8 cellular contexts compared by ENCODE assay signal in genomic region chrX:69538321-69538876, GRCh38. TPM values are rescaled to one million over a fixed set of nuclear protein-coding genes. Genes with fewer than 3 reads are reported as not detected.
DNase-seq lines count a peak whose midpoint lies in the region; ATAC-seq and TF ChIP-seq lines count a peak whose summit lies in the region.

No MANE protein-coding gene starts in this region.

- peak; percentile 78 for TF ChIP-seq CTCF in GM06990 (IDR thresholded peaks at IDR 0.05; ENCODE audit: insufficient read depth, low read length, poor library complexity, severe bottlenecking)
- TF ChIP-seq CTCF in HCT116 (IDR thresholded peaks at IDR 0.05 in 2 of 3, conservative IDR thresholded peaks at IDR 0.05 in 1 of 3; ENCODE audit: borderline replicate concordance in 1 of 3, insufficient read depth in 1 of 3, low read depth in 2 of 3, low read length in 2 of 3), result peak; percentile 60 to 69 (median 64)
- TF ChIP-seq CTCF in mesothelial cell of epicardium (IDR thresholded peaks at IDR 0.05; ENCODE audit: unreplicated experiment), result peak; percentile 78

- H3K27me3 ChIP-seq in GM06990 (replicated peaks; ENCODE audit: control insufficient read depth, insufficient read depth, low read length) (no peaks in the 10 kb centered on the region), HCT116 (ENCODE audit: insufficient read depth, low read length) (no peaks in the 10 kb centered on the region)

- H3K9me3 Mint-ChIP-seq in effector memory CD8-positive, alpha-beta T cell, result no peaks in the 10 kb centered on the region
- peaks cover 16% of the 10 kb centered on the region for H3K9me3 Mint-ChIP-seq in mesothelial cell of epicardium

- H3K4me2 ChIP-seq in HCT116 (ENCODE audit: low read length), result peak overlapping the region; percentile 25; the same call in 1 of the 2 replicates

- no peak for TF ChIP-seq POLR2A in HCT116 (IDR thresholded peaks at IDR 0.05; ENCODE audit: borderline replicate concordance, extremely low read depth, insufficient read depth, insufficient read length)

- TF ChIP-seq RAD21 in HCT116 (IDR thresholded peaks at IDR 0.05; ENCODE audit: low read depth), result peak; percentile 90

- H3K27ac Mint-ChIP-seq in effector memory CD8-positive, alpha-beta T cell, result peak overlapping the region in 1 of 2 donors; percentile 57
- H3K27ac Mint-ChIP-seq in mesothelial cell of epicardium, result no peak overlapping the region

- no peaks in the 10 kb centered on the region for H3K9me2 ChIP-seq in HCT116 (ENCODE audit: insufficient read depth)

- H3K9me3 ChIP-seq in HCT116 (ENCODE audit: control insufficient read depth in 1 of 2, insufficient read depth in 1 of 2, low read depth in 1 of 2, low read length in 2 of 2), result no peaks in the 10 kb centered on the region

- H3K4me3 Mint-ChIP-seq in effector memory CD8-positive, alpha-beta T cell, result peak overlapping the region in 1 of 2 donors; percentile 64
- H3K4me3 Mint-ChIP-seq in mesothelial cell of epicardium, result peak overlapping the region; percentile 74

- DNase-seq in GM06990 (ENCODE audit: extremely low read depth, insufficient read length) (peak; percentile 50), HCT116 (ENCODE audit: low read depth, low spot score) (peak; percentile 29), NCI-H2029 (lab: John Stamatoyannopoulos, UW) (peak; percentile 27), mesothelial cell of epicardium (ENCODE audit: low spot score in 2 of 2, unreplicated experiment in 2 of 2) (peak; percentile 66 to 86), SK-N-DZ (ENCODE audit: low spot score) (no peak)
- peak; percentile 40 to 60 (median 42) for DNase-seq in activated CD8-positive, alpha-beta memory T cell treated with anti-CD3 and anti-CD28 coated beads for 48 hours (ENCODE audit: low read depth in 2 of 3, low spot score in 2 of 3)
- DNase-seq in effector memory CD8-positive, alpha-beta T cell, result peak; percentile 11 to 59 (median 58)
- peak; percentile 20 to 51 for DNase-seq in stimulated activated CD8-positive, alpha-beta memory T cell treated with anti-CD3 and anti-CD28 coated beads, Interleukin-2, amount 100 ng/mL, for 1 hour (ENCODE audit: low read depth in 2 of 2)

- POLR2A ChIA-PET in HCT116 (lab: Charles Lee), result interaction anchor here (0.6 kb wide), 1 partner anchor 485 kb away, joined by 5 read pairs; no protein-coding TSS in a partner anchor

- RAD21 ChIA-PET in HCT116 (lab: Charles Lee; ENCODE audit: low non-redundant PET in 1 of 2, low total read pairs in 2 of 2, uncharacterized antibody in 2 of 2, unreplicated experiment in 2 of 2), result interaction anchor here in 1 of 2 experiments (2.1 kb wide), 1 partner anchor 80 kb away, joined by 7 read pairs; no protein-coding TSS in a partner anchor

- H3K4me3 ChIP-seq in GM06990 (replicated peaks; ENCODE audit: low read depth, low read length), result no peak overlapping the region
- no peak overlapping the region for H3K4me3 ChIP-seq in HCT116 (replicated peaks in 1 of 2; ENCODE audit: low read depth in 1 of 2, low read length in 2 of 2)

- no peaks in the 10 kb centered on the region for H3K79me2 ChIP-seq in HCT116 (ENCODE audit: insufficient read depth, low read length)

- no peak overlapping the region for H3K9ac ChIP-seq in HCT116 (ENCODE audit: low read length)

- H2AFZ ChIP-seq in HCT116 (ENCODE audit: low read depth, low read length, poor library complexity, severe bottlenecking), result no peak overlapping the region

- no peaks in the 10 kb centered on the region for H3K36me3 Mint-ChIP-seq in effector memory CD8-positive, alpha-beta T cell (ENCODE audit: insufficient read depth)
- no peaks in the 10 kb centered on the region for H3K36me3 Mint-ChIP-seq in mesothelial cell of epicardium

- intact Hi-C loops in HCT116 (cut with micrococcal nuclease), result loop anchor here (1.0 to 2.0 kb wide), 3 partner anchors 81 to 559 kb away; no protein-coding TSS in a partner anchor

- peaks cover 4 to 11% of the 10 kb centered on the region in 2 donors for H3K4me1 Mint-ChIP-seq in effector memory CD8-positive, alpha-beta T cell (ENCODE audit: low read depth in 2 of 2)
- H3K4me1 Mint-ChIP-seq in mesothelial cell of epicardium, result peaks cover 2% of the 10 kb centered on the region

- peaks cover 0 to 4% of the 10 kb centered on the region in 2 experiments; a peak in 1 of 4 replicates for H3K4me1 ChIP-seq in HCT116 (ENCODE audit: control insufficient read depth in 1 of 2, insufficient read depth in 2 of 2, low read length in 2 of 2)

- BruUV-seq in HCT116 (replicated peaks; lab: Mats Ljungman, UMichigan), result no TSS peak

- ATAC-seq in HCT116, result peak; percentile 98
- ATAC-seq in effector memory CD8-positive, alpha-beta T cell (replicated peaks), result peak; percentile 93

- CTCF ChIA-PET in HCT116 (lab: Charles Lee), result interaction anchor here (0.7 to 2.2 kb wide), 7 partner anchors 10 to 559 kb away, joined by 3 to 13 read pairs (median 4); partner anchors contain the start of gene EDA

- H3K36me3 ChIP-seq in GM06990 (ENCODE audit: control insufficient read depth, insufficient read depth, low read length) (no peaks in the 10 kb centered on the region), HCT116 (ENCODE audit: control insufficient read depth in 1 of 2, insufficient read depth in 2 of 2, low read length in 2 of 2) (no peaks in the 10 kb centered on the region)

- H3K27me3 Mint-ChIP-seq in effector memory CD8-positive, alpha-beta T cell, result peaks cover 8 to 18% of the 10 kb centered on the region in 2 donors
- H3K27me3 Mint-ChIP-seq in mesothelial cell of epicardium (ENCODE audit: low read depth), result peaks cover 10% of the 10 kb centered on the region

- no peaks in the 10 kb centered on the region for H4K20me1 ChIP-seq in HCT116 (ENCODE audit: insufficient read depth)

- H3K27ac ChIP-seq in HCT116 (ENCODE audit: low read depth, low read length), result no peak overlapping the region

TF ChIP-seq in HCT116, 20 proteins besides CTCF, POLR2A, EP300 and RAD21:
- TF ChIP-seq SIN3A (IDR thresholded peaks at IDR 0.05; ENCODE audit: low read depth), result no peak

RNA-seq across cellular contexts. Expression of gene NALF2, which starts 34.3 kb away (rescaled TPM):
- total RNA-seq in HCT116 (2021; ENCODE audit: unreplicated experiment) (8.7 TPM), mesothelial cell of epicardium (0.05 to 0.11 TPM in 2 of 3 replicates, not detected in the other)
- 4.4 and 5.0 TPM in 2 replicates for polyA plus RNA-seq in HCT116 (2012)
- polyA plus RNA-seq in SK-N-DZ (2014; cell fraction: cytosol; rRNA removed), result 2.9 and 3.2 TPM in 2 replicates
- 0.82 and 1.1 TPM in 2 replicates for polyA plus RNA-seq in SK-N-DZ (2014; cell fraction: nucleus; rRNA removed)
